1 cellular context compared by ENCODE assay signal in the genomic region with DNA sequence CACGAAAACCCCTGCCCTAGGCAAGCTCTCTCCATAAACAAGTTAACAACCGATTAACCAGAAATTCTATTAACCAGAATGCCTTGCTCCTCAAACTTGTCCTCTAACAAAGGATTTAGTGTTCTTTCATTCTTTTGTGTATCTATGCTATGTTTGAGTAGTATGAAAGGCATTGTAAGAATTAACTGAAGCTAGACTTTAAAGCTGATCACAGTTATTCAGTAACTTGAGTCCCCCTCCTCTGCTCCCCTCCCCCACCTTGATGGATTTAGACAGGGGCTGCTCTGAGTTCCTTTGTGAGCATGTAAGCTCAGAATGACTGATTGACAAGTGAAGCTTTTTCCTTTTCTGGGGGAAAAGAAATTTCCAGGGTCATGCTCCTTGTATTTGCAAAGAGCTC.
TF ChIP-seq lines count a peak whose summit lies in the region.

No MANE protein-coding gene starts in this region.

TF ChIP-seq in WTC11, 78 proteins besides CTCF, POLR2A, EP300 and RAD21 (continued from another document):
- TF ChIP-seq ZNF317 (CRISPR knock-in tag; IDR thresholded peaks at IDR 0.05; ENCODE audit: borderline replicate concordance, low read depth) (no peak), ELF4 (CRISPR knock-in tag; IDR thresholded peaks at IDR 0.05; ENCODE audit: low read depth) (no peak), GABPB1 (CRISPR knock-in tag; IDR thresholded peaks at IDR 0.05) (no peak), CREM (CRISPR knock-in tag; IDR thresholded peaks at IDR 0.05) (no peak), NR1H2 (CRISPR knock-in tag; IDR thresholded peaks at IDR 0.05) (no peak)
